Comparison of ENCODE assay signal across 13 cellular contexts in genomic region chr2:108614043-108614435, GRCh38.
DNase-seq lines count a peak whose midpoint lies in the region; ATAC-seq and TF ChIP-seq lines count a peak whose summit lies in the region.
"Had no signal": no experiment of that assay in that cellular context is flagged by ENCODE, and none has a peak within 500 bp of the region (broad histone marks: within the 10 kb centered on the region; RNA-seq: fewer than 3 reads in every experiment).

No MANE protein-coding gene starts in this region.

- H3K4me1 Mint-ChIP-seq in H9 (peaks cover 19 to 22% of the 10 kb centered on the region in 2 experiments), memory B cell (peaks cover 45% of the 10 kb centered on the region)
- H3K4me1 Mint-ChIP-seq in activated T-helper 1 cell treated with anti-CD3 and anti-CD28 coated beads, Interleukin-12 subunit alpha, Interleukin-12 subunit beta, Interleukin-2, Interleukin-4 antibody, amounts not matched to agents 30 ng/mL and 10 ng/mL and 1 ng/mL, durations not matched to agents 14 hours and 24 hours and 36 hours (ENCODE audit: low read depth): peaks cover 93% of the 10 kb centered on the region

- H2AFZ ChIP-seq in H9 (ENCODE audit: low read length): no peak overlapping the region

- H3K4me1 ChIP-seq in H9 (ENCODE audit: insufficient read depth, low read length) (no peaks in the 10 kb centered on the region; the same call in 1 of the 2 replicates), adrenal gland (replicated peaks in 1 of 2) (peaks cover 17 to 65% of the 10 kb centered on the region in 2 donors)

- no peak for TF ChIP-seq POLR2A in adrenal gland (IDR thresholded peaks at IDR 0.05)

- ATAC-seq in memory B cell (ENCODE audit: low read depth) (no peak), GM21786 (IDR thresholded peaks at IDR 0.05; ENCODE audit: unreplicated experiment) (no peak), GM19455 (IDR thresholded peaks at IDR 0.05; ENCODE audit: unreplicated experiment) (no peak)

- H3K14ac ChIP-seq in H9 (ENCODE audit: insufficient read depth, low read length): no peak overlapping the region

- H3K4me3 ChIP-seq in adrenal gland: no peak overlapping the region
- H3K4me3 ChIP-seq: pancreas had no signal

- no peak overlapping the region for H3K4me3 Mint-ChIP-seq in H9
- H3K4me3 Mint-ChIP-seq in activated T-helper 1 cell treated with anti-CD3 and anti-CD28 coated beads, Interleukin-12 subunit alpha, Interleukin-12 subunit beta, Interleukin-2, Interleukin-4 antibody, amounts not matched to agents 30 ng/mL and 10 ng/mL and 1 ng/mL, durations not matched to agents 14 hours and 24 hours and 36 hours: peak overlapping the region; percentile 16
- H3K4me3 Mint-ChIP-seq in memory B cell: peak overlapping the region; percentile 2

- H3K27me3 ChIP-seq in H9 (ENCODE audit: insufficient read depth, low read length) (no peaks in the 10 kb centered on the region), adrenal gland (no peaks in the 10 kb centered on the region)
- H3K27me3 ChIP-seq: pancreas had no signal

- H3K9me3 ChIP-seq in H9 (ENCODE audit: control insufficient read depth, low read depth, low read length) (no peaks in the 10 kb centered on the region), adrenal gland (replicated peaks in 1 of 3) (no peaks in the 10 kb centered on the region)
- H3K9me3 ChIP-seq: pancreas had no signal

- H3K36me3 ChIP-seq in adrenal gland (replicated peaks in 1 of 2): no peaks in the 10 kb centered on the region
- H3K36me3 ChIP-seq: pancreas had no signal

- no peak overlapping the region for H2BK20ac ChIP-seq in H9 (ENCODE audit: low read depth, low read length, poor library complexity, severe bottlenecking)

- H3K79me2 ChIP-seq in H9 (ENCODE audit: insufficient read depth, low read length): no peaks in the 10 kb centered on the region; the same call in 1 of the 2 replicates

- H3T11ph ChIP-seq in H9 (ENCODE audit: low read length): no peak overlapping the region

- peak overlapping the region; percentile 33 to 94 (median 78); a peak in 4 of 7 replicates for H3K27ac Mint-ChIP-seq in H9
- peak overlapping the region; percentile 93 for H3K27ac Mint-ChIP-seq in activated T-helper 1 cell treated with anti-CD3 and anti-CD28 coated beads, Interleukin-12 subunit alpha, Interleukin-12 subunit beta, Interleukin-2, Interleukin-4 antibody, amounts not matched to agents 30 ng/mL and 10 ng/mL and 1 ng/mL, durations not matched to agents 14 hours and 24 hours and 36 hours
- peak overlapping the region; percentile 97 for H3K27ac Mint-ChIP-seq in memory B cell

- H3K27me3 Mint-ChIP-seq in H9 (ENCODE audit: low read depth) (no peaks in the 10 kb centered on the region), memory B cell (no peaks in the 10 kb centered on the region)
- H3K27me3 Mint-ChIP-seq in activated T-helper 1 cell treated with anti-CD3 and anti-CD28 coated beads, Interleukin-12 subunit alpha, Interleukin-12 subunit beta, Interleukin-2, Interleukin-4 antibody, amounts not matched to agents 30 ng/mL and 10 ng/mL and 1 ng/mL, durations not matched to agents 14 hours and 24 hours and 36 hours (ENCODE audit: insufficient read depth): no peaks in the 10 kb centered on the region

- no peaks in the 10 kb centered on the region for H3K9me3 Mint-ChIP-seq in H9
- H3K9me3 Mint-ChIP-seq in activated T-helper 1 cell treated with anti-CD3 and anti-CD28 coated beads, Interleukin-12 subunit alpha, Interleukin-12 subunit beta, Interleukin-2, Interleukin-4 antibody, amounts not matched to agents 30 ng/mL and 10 ng/mL and 1 ng/mL, durations not matched to agents 14 hours and 24 hours and 36 hours: no peaks in the 10 kb centered on the region
- no peaks in the 10 kb centered on the region for H3K9me3 Mint-ChIP-seq in memory B cell

- no peaks in the 10 kb centered on the region for H3K79me1 ChIP-seq in H9 (ENCODE audit: insufficient read depth, low read depth, low read length, poor library complexity, severe bottlenecking)

- no peak overlapping the region for H3K56ac ChIP-seq in H9 (ENCODE audit: insufficient read length, low read depth, low read length)

- H3K18ac ChIP-seq in H9 (ENCODE audit: insufficient read length, low read depth, low read length): no peak overlapping the region

- TF ChIP-seq CTCF in 22Rv1 (IDR thresholded peaks at IDR 0.05) (no peak), H9 (conservative IDR thresholded peaks at IDR 0.05) (no peak), adrenal gland (IDR thresholded peaks at IDR 0.05) (no peak)

- H2BK5ac ChIP-seq in H9 (ENCODE audit: insufficient read length, low read length): no peak overlapping the region

- H4K5ac ChIP-seq in H9 (ENCODE audit: insufficient read length, low read depth, low read length): no peak overlapping the region

- no peak overlapping the region for H2BK12ac ChIP-seq in H9 (ENCODE audit: insufficient read length, low read depth, low read length)

- no peak overlapping the region for H2BK120ac ChIP-seq in H9 (ENCODE audit: low read depth, low read length, poor library complexity, severe bottlenecking)

- H3K23ac ChIP-seq in H9 (ENCODE audit: insufficient read length, low read depth, low read length): no peak overlapping the region

- no peak overlapping the region for H3K4ac ChIP-seq in H9 (ENCODE audit: low read depth, low read length)

- no peaks in the 10 kb centered on the region for H3K36me3 Mint-ChIP-seq in H9 (ENCODE audit: insufficient read depth in 1 of 3, low read depth in 3 of 3)
- H3K36me3 Mint-ChIP-seq in activated T-helper 1 cell treated with anti-CD3 and anti-CD28 coated beads, Interleukin-12 subunit alpha, Interleukin-12 subunit beta, Interleukin-2, Interleukin-4 antibody, amounts not matched to agents 30 ng/mL and 10 ng/mL and 1 ng/mL, durations not matched to agents 14 hours and 24 hours and 36 hours (ENCODE audit: low read depth): peaks cover 12% of the 10 kb centered on the region
- H3K36me3 Mint-ChIP-seq in memory B cell: no peaks in the 10 kb centered on the region

- no peak overlapping the region for H3K4me2 ChIP-seq in H9 (ENCODE audit: insufficient read depth, insufficient read length, low read length)

- H3K27ac ChIP-seq in 22Rv1: 0 out of 2 replicates have a peak overlapping the region, but pooled peaks have one; percentile 50
- no peak overlapping the region for H3K27ac ChIP-seq in H9 (ENCODE audit: insufficient read length, low read depth, low read length)
- H3K27ac ChIP-seq in adrenal gland: no peak overlapping the region
- H3K27ac ChIP-seq: pancreas had no signal

- intact Hi-C loops in activated T-helper 1 cell treated with anti-CD3 and anti-CD28 coated beads, Interleukin-12 subunit alpha, Interleukin-12 subunit beta, Interleukin-2, Interleukin-4 antibody, amounts not matched to agents 30 ng/mL and 10 ng/mL and 1 ng/mL, durations not matched to agents 14 hours and 24 hours and 36 hours (cut with micrococcal nuclease): no loop called here
- intact Hi-C loops in adrenal gland (cut with DNase I): no loop called here

- no peak overlapping the region for H4K8ac ChIP-seq in H9 (replicated peaks; ENCODE audit: insufficient read length, low read depth, low read length)

- H4K91ac ChIP-seq in H9 (ENCODE audit: insufficient read length, low read depth, low read length): no peak overlapping the region

- WGBS in H9 (ENCODE audit: extremely low coverage, insufficient read length, low lambda C conversion rate): no CpG with 5 or more reads among the region's 8 CpGs
- 90 to 93% (median 91%) methylated on average over 8 of the region's 8 CpGs for WGBS in adrenal gland, 4 donors

- no peak overlapping the region for H2AK5ac ChIP-seq in H9 (ENCODE audit: insufficient read length, low read length)

- no peaks in the 10 kb centered on the region for H4K20me1 ChIP-seq in H9 (ENCODE audit: control insufficient read depth, insufficient read depth, insufficient read length)

- H3K23me2 ChIP-seq in H9 (ENCODE audit: insufficient read length, low read depth, low read length, poor library complexity, severe bottlenecking): no peaks in the 10 kb centered on the region

- H2BK15ac ChIP-seq in H9 (ENCODE audit: low read depth, low read length): no peak overlapping the region

- DNase-seq in H9 (no peak), memory B cell (ENCODE audit: low spot score in 2 of 2) (no peak), adrenal gland (no peak), NOMO-1 treated with DMSO at 0.1 percent for 48 hours (lab: John Stamatoyannopoulos, UW; ENCODE audit: unreplicated experiment) (no peak)
- DNase-seq in activated T-helper 1 cell treated with anti-CD3 and anti-CD28 coated beads, Interleukin-12 subunit alpha, Interleukin-12 subunit beta, Interleukin-2, Interleukin-4 antibody, amounts not matched to agents 30 ng/mL and 10 ng/mL and 1 ng/mL, durations not matched to agents 14 hours and 24 hours and 36 hours (ENCODE audit: low spot score): no peak
- DNase-seq: MV-4-11; NCI-H774; pancreas; stimulated activated CD4-positive, alpha-beta T cell treated with anti-CD3 and anti-CD28 coated beads, Interleukin-2, amount 100 ng/mL, for 24 hours; SW 1271 had no signal

- no peak overlapping the region for H3K9ac ChIP-seq in H9 (ENCODE audit: extremely low read depth, insufficient read length, low read length)

Comparison
In these comparisons a context has a peak if more than half of its experiments do, and no peak if none do; other contexts are left out.
1. H3K4me3 Mint-ChIP-seq: peak in activated T-helper 1 cell treated with anti-CD3 and anti-CD28 coated beads, Interleukin-12 subunit alpha, Interleukin-12 subunit beta, Interleukin-2, Interleukin-4 antibody, amounts not matched to agents 30 ng/mL and 10 ng/mL and 1 ng/mL, durations not matched to agents 14 hours and 24 hours and 36 hours (single experiment) and memory B cell (single experiment); none in H9 (0 of 2).
2. Peak in every context shown above with its lines, with median percentiles within 50 percentile points of each other: H3K27ac Mint-ChIP-seq.